10 cellular contexts compared by ENCODE assay signal in genomic region chr7:115009736-115010435, GRCh38.
DNase-seq lines count a peak whose midpoint lies in the region; ATAC-seq and TF ChIP-seq lines count a peak whose summit lies in the region.
"Had no signal": no experiment of that assay in that cellular context is flagged by ENCODE, and none has a peak within 500 bp of the region (broad histone marks: within the 10 kb centered on the region; RNA-seq: fewer than 3 reads in every experiment).

No MANE protein-coding gene starts in this region.

- no peaks in the 10 kb centered on the region for H3K27me3 Mint-ChIP-seq in activated CD8-positive, alpha-beta memory T cell treated with anti-CD3 and anti-CD28 coated beads, Interleukin-2, amount 10 ng/mL, durations not matched to agents 7 days and 5 days
- H3K27me3 Mint-ChIP-seq in mesothelial cell of epicardium (ENCODE audit: low read depth): no peaks in the 10 kb centered on the region

- POLR2A ChIA-PET in PC-9 (lab: Charles Lee; ENCODE audit: unreplicated experiment): interaction anchor here (0.6 kb wide), 1 partner anchor 12 kb away, joined by 8 read pairs; no protein-coding TSS in a partner anchor

- H3K27me3 ChIP-seq in tibial nerve (no peaks in the 10 kb centered on the region), PC-9 (ENCODE audit: insufficient read depth, low read depth) (no peaks in the 10 kb centered on the region)
- H3K27me3 ChIP-seq: suprapubic skin had no signal

- peaks cover 0 to 62% (median 28%) of the 10 kb centered on the region in 4 donors for H3K4me1 ChIP-seq in tibial nerve
- H3K4me1 ChIP-seq in PC-9 (replicated peaks; ENCODE audit: insufficient read depth): peaks cover 4% of the 10 kb centered on the region; the same call in 1 of the 2 replicates

- peaks cover 79% of the 10 kb centered on the region for H3K4me1 Mint-ChIP-seq in activated CD8-positive, alpha-beta memory T cell treated with anti-CD3 and anti-CD28 coated beads, Interleukin-2, amount 10 ng/mL, durations not matched to agents 7 days and 5 days
- peaks cover 29% of the 10 kb centered on the region for H3K4me1 Mint-ChIP-seq in mesothelial cell of epicardium

- H3K9me3 ChIP-seq in tibial nerve (no peaks in the 10 kb centered on the region), PC-9 (ENCODE audit: insufficient read depth, low read depth) (no peaks in the 10 kb centered on the region)
- H3K9me3 ChIP-seq: suprapubic skin had no signal

- no TSS peak for BruUV-seq in PC-9 (replicated peaks; lab: Mats Ljungman, UMichigan)

- no peak for DNase-seq in activated CD8-positive, alpha-beta memory T cell treated with anti-CD3 and anti-CD28 coated beads, Interleukin-2, amount 10 ng/mL, durations not matched to agents 7 days and 5 days
- DNase-seq in activated CD8-positive, alpha-beta memory T cell treated with anti-CD3 and anti-CD28 coated beads, Interleukin-2, amount 50 U/mL, for 4 hours: no peak
- DNase-seq in astrocyte of the hippocampus (ENCODE audit: low read depth, low spot score): peak; percentile 28
- DNase-seq in mesothelial cell of epicardium (ENCODE audit: low spot score in 2 of 2, unreplicated experiment in 2 of 2): no peak
- peak; percentile 24 to 72 for DNase-seq in tibial nerve (ENCODE audit: low spot score in 2 of 2)
- DNase-seq in PC-9: no peak
- DNase-seq in SIG-M5 (lab: John Stamatoyannopoulos, UW): no peak
- DNase-seq in germinal center (ENCODE audit: low spot score): no peak
- DNase-seq: glutamatergic neuron had no signal

- no peaks in the 10 kb centered on the region for H4K20me1 ChIP-seq in PC-9 (ENCODE audit: insufficient read depth)

- no peak for TF ChIP-seq POLR2A in tibial nerve (IDR thresholded peaks at IDR 0.05)

- H3K4me2 ChIP-seq in PC-9: no peak overlapping the region

- no peaks in the 10 kb centered on the region for H3K9me3 Mint-ChIP-seq in activated CD8-positive, alpha-beta memory T cell treated with anti-CD3 and anti-CD28 coated beads, Interleukin-2, amount 10 ng/mL, durations not matched to agents 7 days and 5 days (ENCODE audit: low read depth)
- H3K9me3 Mint-ChIP-seq in mesothelial cell of epicardium: peaks cover 8% of the 10 kb centered on the region

- peak in 1 of 2 donors; percentile 92 for TF ChIP-seq EP300 in tibial nerve (IDR thresholded peaks at IDR 0.05)

- H3K27ac ChIP-seq in tibial nerve (peak overlapping the region in 2 of 4 donors; percentile 61 to 74), PC-9 (no peak overlapping the region)
- H3K27ac ChIP-seq: suprapubic skin had no signal

- H3K4me3 ChIP-seq in tibial nerve (no peak overlapping the region), PC-9 (no peak overlapping the region)
- H3K4me3 ChIP-seq: suprapubic skin had no signal

- TF ChIP-seq CTCF in mesothelial cell of epicardium (IDR thresholded peaks at IDR 0.05; ENCODE audit: unreplicated experiment): no peak
- TF ChIP-seq CTCF in tibial nerve (IDR thresholded peaks at IDR 0.05): no peak
- TF ChIP-seq CTCF in PC-9 (conservative IDR thresholded peaks at IDR 0.05): no peak

- no peak overlapping the region for H2AFZ ChIP-seq in PC-9

- WGBS in tibial nerve, 2 donors: 68 to 79% methylated on average over 1 of the region's 1 CpG

- no peaks in the 10 kb centered on the region for H3F3A ChIP-seq in PC-9 (ENCODE audit: insufficient read depth, low read depth)

- ATAC-seq in activated CD8-positive, alpha-beta memory T cell treated with anti-CD3 and anti-CD28 coated beads, Interleukin-2, amount 10 ng/mL, durations not matched to agents 7 days and 5 days: peak; percentile 8

- H3K36me3 ChIP-seq in tibial nerve: peaks cover 0 to 7% (median 0%) of the 10 kb centered on the region in 3 donors
- H3K36me3 ChIP-seq in PC-9 (ENCODE audit: low read depth): no peaks in the 10 kb centered on the region
- H3K36me3 ChIP-seq: suprapubic skin had no signal

- H3K27ac Mint-ChIP-seq in activated CD8-positive, alpha-beta memory T cell treated with anti-CD3 and anti-CD28 coated beads, Interleukin-2, amount 10 ng/mL, durations not matched to agents 7 days and 5 days: peak overlapping the region; percentile 93
- H3K27ac Mint-ChIP-seq in mesothelial cell of epicardium: peak overlapping the region; percentile 50

- peaks cover 51% of the 10 kb centered on the region for H3K36me3 Mint-ChIP-seq in activated CD8-positive, alpha-beta memory T cell treated with anti-CD3 and anti-CD28 coated beads, Interleukin-2, amount 10 ng/mL, durations not matched to agents 7 days and 5 days
- H3K36me3 Mint-ChIP-seq in mesothelial cell of epicardium: peaks cover 17% of the 10 kb centered on the region

- no peaks in the 10 kb centered on the region for H3K79me2 ChIP-seq in PC-9 (ENCODE audit: low read depth)

- intact Hi-C loops in PC-9 (cut with micrococcal nuclease; ENCODE audit: unreplicated experiment): no loop called here

- CTCF ChIA-PET in activated CD8-positive, alpha-beta memory T cell treated with anti-CD3 and anti-CD28 coated beads, Interleukin-2, amount 10 ng/mL, durations not matched to agents 7 days and 5 days (lab: Charles Lee): interaction anchor here (1.0 to 1.3 kb wide), 4 partner anchors 14 to 144 kb away, joined by 3 to 7 read pairs (median 4); no protein-coding TSS in a partner anchor
- CTCF ChIA-PET in PC-9 (lab: Charles Lee): no interaction called here

- H3K9me2 ChIP-seq in PC-9 (ENCODE audit: insufficient read depth): no peaks in the 10 kb centered on the region

- H3K4me3 Mint-ChIP-seq in activated CD8-positive, alpha-beta memory T cell treated with anti-CD3 and anti-CD28 coated beads, Interleukin-2, amount 10 ng/mL, durations not matched to agents 7 days and 5 days: peak overlapping the region; percentile 61
- H3K4me3 Mint-ChIP-seq in mesothelial cell of epicardium: no peak overlapping the region

Comparison
In these comparisons a context has a peak if more than half of its experiments do, and no peak if none do; other contexts are left out.
1. DNase-seq: peak in astrocyte of the hippocampus (single experiment) and tibial nerve (2 of 2); none in activated CD8-positive, alpha-beta memory T cell treated with anti-CD3 and anti-CD28 coated beads, Interleukin-2, amount 10 ng/mL, durations not matched to agents 7 days and 5 days (single experiment), activated CD8-positive, alpha-beta memory T cell treated with anti-CD3 and anti-CD28 coated beads, Interleukin-2, amount 50 U/mL, for 4 hours (single experiment), mesothelial cell of epicardium (0 of 2), PC-9 (0 of 2), SIG-M5 (single experiment) and germinal center (single experiment).